In the genomic region with DNA sequence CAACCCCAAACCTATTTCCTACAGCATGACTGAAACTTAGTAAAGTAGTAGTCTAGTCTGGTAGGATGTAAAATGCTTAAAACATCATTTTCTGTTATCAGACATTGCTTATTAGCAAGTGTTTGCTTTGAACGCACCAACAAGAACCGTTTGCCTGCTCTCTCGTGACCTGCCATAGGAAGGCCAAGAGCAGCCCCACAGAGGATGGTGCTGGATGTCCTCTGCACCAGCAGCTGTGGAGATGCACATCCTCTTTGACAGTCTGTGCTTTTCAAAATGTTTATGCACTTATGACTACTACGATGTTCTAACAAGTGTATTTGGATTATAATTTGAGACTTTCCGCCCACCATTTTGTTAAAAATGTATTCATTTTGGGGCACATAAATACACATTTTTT, we compare ENCODE assay signal across 19 cellular contexts. TPM values are rescaled to one million over a fixed set of nuclear protein-coding genes. Genes with fewer than 3 reads are reported as not detected.
DNase-seq lines count a peak whose midpoint lies in the region; ATAC-seq, FAIRE-seq and TF ChIP-seq lines count a peak whose summit lies in the region.
"Had no signal": no experiment of that assay in that cellular context is flagged by ENCODE, and none has a peak within 500 bp of the region (broad histone marks: within the 10 kb centered on the region; RNA-seq: fewer than 3 reads in every experiment).

No MANE protein-coding gene starts in this region.

- no peak overlapping the region for H3K27ac Mint-ChIP-seq in CD4-positive, alpha-beta memory T cell
- H3K27ac Mint-ChIP-seq: B cell had no signal

- no peak for TF ChIP-seq CTCF in A549 (IDR thresholded peaks at IDR 0.05)

- ATAC-seq in A549, result no peak
- ATAC-seq: GM12878 had no signal

- H3K4me1 ChIP-seq in A549 (peaks cover 92% of the 10 kb centered on the region), small intestine (ENCODE audit: control insufficient read depth in 2 of 2, insufficient read depth in 1 of 2, low read depth in 1 of 2, low read length in 1 of 2) (no peaks in the 10 kb centered on the region)
- peaks cover 5% of the 10 kb centered on the region for H3K4me1 ChIP-seq in CD4-positive, alpha-beta memory T cell (ENCODE audit: insufficient read depth, low read length)

- H3K4me3 ChIP-seq in A549 (no peak overlapping the region), small intestine (ENCODE audit: low read depth in 1 of 2, low read length in 2 of 2) (no peak overlapping the region)
- H3K4me3 ChIP-seq in CD4-positive, alpha-beta memory T cell (ENCODE audit: low read length in 2 of 2), result no peak overlapping the region
- H3K4me3 ChIP-seq: BLaER1 treated with 17β-estradiol and CSF1 and Interleukin-3, amounts not matched to agents 10 nM and 100 nM; GM12878; HAP-1 had no signal

- H3K4me2 ChIP-seq in A549, result no peak overlapping the region
- H3K4me2 ChIP-seq: BLaER1 treated with 17β-estradiol and CSF1 and Interleukin-3, amounts not matched to agents 10 nM and 100 nM had no signal

- H3K9me3 Mint-ChIP-seq in CD4-positive, alpha-beta memory T cell, result no peaks in the 10 kb centered on the region
- H3K9me3 Mint-ChIP-seq: CD8-positive, alpha-beta memory T cell had no signal

- H3K27me3 Mint-ChIP-seq in CD4-positive, alpha-beta memory T cell, result no peaks in the 10 kb centered on the region
- H3K27me3 Mint-ChIP-seq: B cell; CD8-positive, alpha-beta memory T cell had no signal

- no peak for TF ChIP-seq EP300 in A549 (IDR thresholded peaks at IDR 0.05)

- DNase-seq in A549 (ENCODE audit: low read depth in 1 of 2, low spot score in 1 of 2) (no peak), caudate nucleus (lab: John Stamatoyannopoulos, UW) (peak in 3 of 61 donors; percentile 2 to 14 (median 11)), small intestine (no peak)
- DNase-seq in stimulated activated CD4-positive, alpha-beta T cell treated with anti-CD3 and anti-CD28 coated beads, Interleukin-15, amount 100 ng/mL, for 24 hours, result no peak
- no peak for DNase-seq in CD4-positive, alpha-beta memory T cell
- DNase-seq: 8988T; CD8-positive, alpha-beta memory T cell; COR-L47; DMS 273 treated with DMSO at 0.1 percent for 48 hours; DMS53; DND-41; EL had no signal

- peak; percentile 54 for FAIRE-seq in A549 (lab: Jason Lieb, UNC)
- no peak for FAIRE-seq in small intestine (lab: Jason Lieb, UNC)
- FAIRE-seq: GM12878, H1 had no signal

- CTCF ChIA-PET in A549 (lab: Yijun Ruan, JAX), result no interaction called here
- CTCF ChIA-PET in CD4-positive, alpha-beta memory T cell (lab: Charles Lee; ENCODE audit: partially characterized antibody), result no interaction called here

- POLR2A ChIA-PET in A549 (lab: Yijun Ruan, JAX), result no interaction called here
- POLR2A ChIA-PET in CD4-positive, alpha-beta memory T cell (lab: Charles Lee; ENCODE audit: partially characterized antibody), result no interaction called here

- H3K36me3 ChIP-seq in small intestine (ENCODE audit: control insufficient read depth in 2 of 2, insufficient read depth in 2 of 2, low read length in 2 of 2), result no peaks in the 10 kb centered on the region
- no peaks in the 10 kb centered on the region for H3K36me3 ChIP-seq in CD4-positive, alpha-beta memory T cell (ENCODE audit: insufficient read depth, low read length)
- H3K36me3 ChIP-seq: BLaER1 treated with 17β-estradiol and CSF1 and Interleukin-3, amounts not matched to agents 10 nM and 100 nM; HAP-1 had no signal

- H3K4me1 Mint-ChIP-seq in CD4-positive, alpha-beta memory T cell, result peaks cover 20 to 33% (median 25%) of the 10 kb centered on the region in 4 donors

- TF ChIP-seq POLR2A in A549 (IDR thresholded peaks at IDR 0.05; ENCODE audit: low read length), result no peak

- H3K27me3 ChIP-seq in layer of hippocampus (ENCODE audit: control insufficient read depth, insufficient read depth, low read length), result no peaks in the 10 kb centered on the region
- no peaks in the 10 kb centered on the region for H3K27me3 ChIP-seq in small intestine (ENCODE audit: control insufficient read depth in 2 of 2, insufficient read depth in 2 of 2, low read length in 2 of 2)
- no peaks in the 10 kb centered on the region for H3K27me3 ChIP-seq in CD4-positive, alpha-beta memory T cell (ENCODE audit: insufficient read depth, low read length)
- H3K27me3 ChIP-seq: BLaER1 treated with 17β-estradiol and CSF1 and Interleukin-3, amounts not matched to agents 10 nM and 100 nM had no signal

- H3K27ac ChIP-seq in A549, result peak overlapping the region in 1 of 2 experiments; percentile 59; a peak in 3 of 6 replicates
- H3K27ac ChIP-seq in caudate nucleus (ENCODE audit: low read depth, low read length), result peak overlapping the region; percentile 53
- H3K27ac ChIP-seq in layer of hippocampus (ENCODE audit: low read depth, low read length), result peak overlapping the region; percentile 62
- peak overlapping the region; percentile 81 for H3K27ac ChIP-seq in temporal lobe (ENCODE audit: low read depth, low read length)
- no peak overlapping the region for H3K27ac ChIP-seq in small intestine (ENCODE audit: low read depth in 1 of 2, low read length in 1 of 2)
- no peak overlapping the region for H3K27ac ChIP-seq in CD4-positive, alpha-beta memory T cell (ENCODE audit: low read depth, low read length)
- H3K27ac ChIP-seq: BLaER1 treated with 17β-estradiol and CSF1 and Interleukin-3, amounts not matched to agents 10 nM and 100 nM had no signal

- H3K4me3 Mint-ChIP-seq in CD4-positive, alpha-beta memory T cell, result no peak overlapping the region
- H3K4me3 Mint-ChIP-seq: B cell; CD8-positive, alpha-beta memory T cell had no signal

- WGBS in A549 (ENCODE audit: missing lambda C conversion rate), result 84% methylated on average over 5 of the region's 5 CpGs
- WGBS in small intestine, 3 donors, result 68 to 80% (median 72%) methylated on average over 5 of the region's 5 CpGs

- intact Hi-C loops in CD4-positive, alpha-beta memory T cell (cut with micrococcal nuclease), result no loop called here

- no peaks in the 10 kb centered on the region for H3K36me3 Mint-ChIP-seq in CD4-positive, alpha-beta memory T cell
- H3K36me3 Mint-ChIP-seq: CD8-positive, alpha-beta memory T cell had no signal

- no peak for TF ChIP-seq RAD21 in A549 (conservative IDR thresholded peaks at IDR 0.05 in 1 of 2, IDR thresholded peaks at IDR 0.05 in 1 of 2)

- H3K9me3 ChIP-seq in A549 (no peaks in the 10 kb centered on the region), small intestine (ENCODE audit: control insufficient read depth, low read depth) (no peaks in the 10 kb centered on the region)
- H3K9me3 ChIP-seq in CD4-positive, alpha-beta memory T cell (ENCODE audit: control insufficient read depth in 1 of 2, low read length in 2 of 2), result no peaks in the 10 kb centered on the region
- H3K9me3 ChIP-seq: BLaER1 treated with 17β-estradiol and CSF1 and Interleukin-3, amounts not matched to agents 10 nM and 100 nM; HAP-1 had no signal

TF ChIP-seq in A549, 52 proteins besides CTCF, POLR2A, EP300 and RAD21:
- no peak for TF ChIP-seq SREBF2 (IDR thresholded peaks at IDR 0.05)
- no peak for TF ChIP-seq EHF (CRISPR knock-in tag; IDR thresholded peaks at IDR 0.05)
- TF ChIP-seq, protein P1, sequence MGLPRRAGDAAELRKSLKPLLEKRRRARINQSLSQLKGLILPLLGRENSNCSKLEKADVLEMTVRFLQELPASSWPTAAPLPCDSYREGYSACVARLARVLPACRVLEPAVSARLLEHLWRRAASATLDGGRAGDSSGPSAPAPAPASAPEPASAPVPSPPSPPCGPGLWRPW (IDR thresholded peaks at IDR 0.05), result no peak
- no peak for TF ChIP-seq RARB (CRISPR knock-in tag; IDR thresholded peaks at IDR 0.05)
- TF ChIP-seq ZSCAN20 (CRISPR knock-in tag; IDR thresholded peaks at IDR 0.05), result no peak
- no peak for TF ChIP-seq FOXS1 (CRISPR knock-in tag; IDR thresholded peaks at IDR 0.05)
- TF ChIP-seq HOXA7 (CRISPR knock-in tag; IDR thresholded peaks at IDR 0.05), result no peak
- TF ChIP-seq, protein P2, sequence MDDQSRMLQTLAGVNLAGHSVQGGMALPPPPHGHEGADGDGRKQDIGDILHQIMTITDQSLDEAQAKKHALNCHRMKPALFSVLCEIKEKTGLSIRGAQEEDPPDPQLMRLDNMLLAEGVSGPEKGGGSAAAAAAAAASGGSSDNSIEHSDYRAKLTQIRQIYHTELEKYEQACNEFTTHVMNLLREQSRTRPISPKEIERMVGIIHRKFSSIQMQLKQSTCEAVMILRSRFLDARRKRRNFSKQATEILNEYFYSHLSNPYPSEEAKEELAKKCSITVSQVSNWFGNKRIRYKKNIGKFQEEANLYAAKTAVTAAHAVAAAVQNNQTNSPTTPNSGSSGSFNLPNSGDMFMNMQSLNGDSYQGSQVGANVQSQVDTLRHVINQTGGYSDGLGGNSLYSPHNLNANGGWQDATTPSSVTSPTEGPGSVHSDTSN (IDR thresholded peaks at IDR 0.05), result no peak
- TF ChIP-seq, protein P3, sequence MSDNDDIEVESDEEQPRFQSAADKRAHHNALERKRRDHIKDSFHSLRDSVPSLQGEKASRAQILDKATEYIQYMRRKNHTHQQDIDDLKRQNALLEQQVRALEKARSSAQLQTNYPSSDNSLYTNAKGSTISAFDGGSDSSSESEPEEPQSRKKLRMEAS (IDR thresholded peaks at IDR 0.05), result no peak
- no peak for TF ChIP-seq CEBPB (IDR thresholded peaks at IDR 0.05)
TF ChIP-seq in A549: peak in this region for 0.

RNA-seq across cellular contexts. Expression of a gene that starts 59.6 kb away (rescaled TPM):
- 171 and 204 TPM in 2 replicates for polyA plus RNA-seq in A549 (2011; rRNA removed)
- 43.7 and 46.8 TPM in 2 replicates for polyA plus RNA-seq in A549 (2012; cell fraction: cytosol; rRNA removed)
- polyA plus RNA-seq in A549 (2012; cell fraction: nucleus; rRNA removed), result 57.8 and 99.2 TPM in 2 replicates
- 44.4 to 45.3 TPM (median 45.0 TPM) in 3 replicates for polyA plus RNA-seq in A549 (2017; fragmentation: RNase III; extraction: RNeasy Plus Mini Kit Qiagen cat#74134 plus additional on column Dnase treatment)
- 104 and 125 TPM in 2 replicates for polyA minus RNA-seq in A549 (2011; rRNA and poly(A)+ RNA removed)
- total RNA-seq in temporal lobe, result 10.3 TPM
- polyA plus RNA-seq in small intestine, result 10 to 100 TPM; 18.4 to 30.9 (median 22.8) TPM
- total RNA-seq in CD4-positive, alpha-beta memory T cell, result 10 to 100 TPM; 39.2 to 41.3 TPM
- polyA plus RNA-seq in CD4-positive, alpha-beta memory T cell, result 1 to 10 TPM; 1.9 to 5.6 TPM

Comparison
In these comparisons a context has a peak if more than half of its experiments do, and no peak if none do; other contexts are left out.
1. H3K27ac ChIP-seq: peak in caudate nucleus (single experiment), layer of hippocampus (single experiment) and temporal lobe (single experiment); none in small intestine (0 of 2) and CD4-positive, alpha-beta memory T cell (single experiment).